In genomic region chr4:575281-576141, GRCh38 we compare ENCODE assay signal across 9 cellular contexts. TPM values are rescaled to one million over a fixed set of nuclear protein-coding genes. Genes with fewer than 3 reads are reported as not detected.
DNase-seq lines count a peak whose midpoint lies in the region; ATAC-seq and TF ChIP-seq lines count a peak whose summit lies in the region.
"Had no signal": no experiment of that assay in that cellular context is flagged by ENCODE, and none has a peak within 500 bp of the region (broad histone marks: within the 10 kb centered on the region; RNA-seq: fewer than 3 reads in every experiment).

No MANE protein-coding gene starts in this region.

- 4% methylated on average over 70 of the region's 127 CpGs; no CpG with 5 or more reads in 1 of the 2 experiments for WGBS in IMR-90 (ENCODE audit: extremely low coverage in 2 of 2, insufficient read length in 1 of 2), 2 experiments

- H3K18ac ChIP-seq in IMR-90 (ENCODE audit: low read depth, low read length) = no peak overlapping the region

- no peak overlapping the region for H4K5ac ChIP-seq in IMR-90 (ENCODE audit: low read depth, low read length)

- in situ Hi-C loops in Caki2 (cut with HindIII; ENCODE audit: low pct_unique_long_range_greater_than_20kb, low sequenced_read_pairs) (no loop called here), IMR-90 (cut with MboI; ENCODE audit: low sequenced_read_pairs) (no loop called here)

- peak; percentile 88 for ATAC-seq in IMR-90 (ENCODE audit: low read depth)
- ATAC-seq in naive thymus-derived CD4-positive, alpha-beta T cell = peak; percentile 37
- no peak for ATAC-seq in HG03175 (IDR thresholded peaks at IDR 0.05; ENCODE audit: unreplicated experiment)

- no peak overlapping the region for H2BK120ac ChIP-seq in IMR-90 (ENCODE audit: low read depth, low read length)

- H3K36me3 ChIP-seq in IMR-90 (ENCODE audit: control insufficient read depth, insufficient read depth, low read length) = no peaks in the 10 kb centered on the region
- H3K36me3 ChIP-seq in naive thymus-derived CD4-positive, alpha-beta T cell (ENCODE audit: control insufficient read depth in 2 of 3, insufficient read depth in 3 of 3, low read length in 3 of 3) = no peaks in the 10 kb centered on the region

- peak overlapping the region in 1 of 10 donors; percentile 23 for H3K4me3 Mint-ChIP-seq in naive thymus-derived CD4-positive, alpha-beta T cell
- H3K4me3 Mint-ChIP-seq: IgD-negative memory B cell had no signal

- peaks cover 0 to 13% (median 4%) of the 10 kb centered on the region in 5 donors for H3K36me3 Mint-ChIP-seq in naive thymus-derived CD4-positive, alpha-beta T cell
- H3K36me3 Mint-ChIP-seq: IgD-negative memory B cell had no signal

- H3K4me3 ChIP-seq in IMR-90 (ENCODE audit: insufficient read depth, low read depth, low read length) = no peak overlapping the region
- no peak overlapping the region for H3K4me3 ChIP-seq in naive thymus-derived CD4-positive, alpha-beta T cell (ENCODE audit: low read length)

- H3K27ac ChIP-seq in IMR-90 (ENCODE audit: insufficient read depth, low read length) = no peak overlapping the region
- no peak overlapping the region for H3K27ac ChIP-seq in naive thymus-derived CD4-positive, alpha-beta T cell (ENCODE audit: low read depth, low read length)

- no peak overlapping the region for H2BK20ac ChIP-seq in IMR-90 (ENCODE audit: low read depth, low read length)

- no peak overlapping the region for H3K4me2 ChIP-seq in IMR-90 (ENCODE audit: low read depth, low read length)

- H3K79me1 ChIP-seq in IMR-90 (ENCODE audit: low read depth in 1 of 2, low read length in 2 of 2) = no peaks in the 10 kb centered on the region

- H3K9me1 ChIP-seq in IMR-90 (ENCODE audit: insufficient read depth, low read length) = no peaks in the 10 kb centered on the region

- dilution Hi-C loops in IMR-90 (cut with HindIII; ENCODE audit: low sequenced_read_pairs, unreplicated experiment) = no loop called here

- H2BK15ac ChIP-seq in IMR-90 (ENCODE audit: low read depth, low read length) = no peak overlapping the region

- no peak overlapping the region for H2AFZ ChIP-seq in IMR-90 (replicated peaks; ENCODE audit: low read length, poor library complexity)

- no peak overlapping the region for H2BK5ac ChIP-seq in IMR-90 (ENCODE audit: low read depth, low read length, poor library complexity, severe bottlenecking)

- H3K9me3 Mint-ChIP-seq in naive thymus-derived CD4-positive, alpha-beta T cell = peaks cover 0 to 24% (median 12%) of the 10 kb centered on the region in 11 donors

- no peak overlapping the region for H4K8ac ChIP-seq in IMR-90 (ENCODE audit: low read depth in 2 of 2, low read length in 2 of 2)

- BruUV-seq in IMR-90 (replicated peaks; lab: Mats Ljungman, UMichigan) = no TSS peak

- TF ChIP-seq RAD21 in IMR-90 (IDR thresholded peaks at IDR 0.05; ENCODE audit: low read length) = no peak

- DNase-seq in Caki2 (ENCODE audit: low read depth) = peak; percentile 4
- DNase-seq in IMR-90 = peak; percentile 44
- DNase-seq in erythroblast (lab: John Stamatoyannopoulos, UW) = peak; percentile 14 to 38
- peak in 1 of 9 donors; percentile 11 for DNase-seq in naive thymus-derived CD4-positive, alpha-beta T cell
- no peak for DNase-seq in glomerular visceral epithelial cell (ENCODE audit: extremely low spot score)
- DNase-seq in kidney glomerular epithelial cell (lab: John Stamatoyannopoulos, UW) = no peak
- no peak for DNase-seq in DMS153 (lab: John Stamatoyannopoulos, UW)

- H3K9me3 ChIP-seq in IMR-90 (ENCODE audit: control insufficient read depth, insufficient read depth, low read length) = 0 out of 2 replicates have a peak, but pooled peaks cover 4% of the 10 kb centered on the region
- peaks cover 0 to 4% (median 0%) of the 10 kb centered on the region in 3 experiments for H3K9me3 ChIP-seq in naive thymus-derived CD4-positive, alpha-beta T cell (ENCODE audit: control insufficient read depth in 2 of 3, low read length in 3 of 3)

- H4K20me1 ChIP-seq in IMR-90 (ENCODE audit: insufficient read depth, low read length) = no peaks in the 10 kb centered on the region

- H3K4me1 ChIP-seq in IMR-90 (ENCODE audit: control insufficient read depth, insufficient read depth, low read length) = no peaks in the 10 kb centered on the region; the same call in 1 of the 2 replicates
- no peaks in the 10 kb centered on the region for H3K4me1 ChIP-seq in naive thymus-derived CD4-positive, alpha-beta T cell (ENCODE audit: control insufficient read depth in 2 of 2, insufficient read depth in 2 of 2, low read length in 2 of 2)

- no peak overlapping the region for H2AK5ac ChIP-seq in IMR-90 (ENCODE audit: low read depth, low read length)

- H3K9ac ChIP-seq in IMR-90 (ENCODE audit: low read depth, low read length) = no peak overlapping the region

- intact Hi-C loops in IMR-90 (cut with micrococcal nuclease) = no loop called here
- intact Hi-C loops in naive thymus-derived CD4-positive, alpha-beta T cell (cut with micrococcal nuclease) = no loop called here

- no peak overlapping the region for H3K27ac Mint-ChIP-seq in naive thymus-derived CD4-positive, alpha-beta T cell
- H3K27ac Mint-ChIP-seq: IgD-negative memory B cell had no signal

- H3K27me3 Mint-ChIP-seq in naive thymus-derived CD4-positive, alpha-beta T cell = peaks cover 53 to 72% (median 68%) of the 10 kb centered on the region in 5 donors

- no peak overlapping the region for H4K91ac ChIP-seq in IMR-90 (ENCODE audit: insufficient read depth, low read depth, low read length)

- TF ChIP-seq CTCF in IMR-90 (conservative IDR thresholded peaks at IDR 0.05; ENCODE audit: low read depth, low read length) = no peak

- CTCF ChIA-PET in IMR-90 (lab: Yijun Ruan, JAX) = no interaction called here
- CTCF ChIA-PET in naive thymus-derived CD4-positive, alpha-beta T cell (lab: Charles Lee) = no interaction called here

- no peak overlapping the region for H3K4ac ChIP-seq in IMR-90 (ENCODE audit: low read depth, low read length)

- H3K27me3 ChIP-seq in IMR-90 (ENCODE audit: control insufficient read depth, insufficient read depth, low read length) = peaks cover 58% of the 10 kb centered on the region
- H3K27me3 ChIP-seq in naive thymus-derived CD4-positive, alpha-beta T cell (ENCODE audit: control insufficient read depth in 2 of 2, insufficient read depth in 2 of 2, low read length in 2 of 2) = peaks cover 0 to 4% of the 10 kb centered on the region in 2 donors

- H3K56ac ChIP-seq in IMR-90 (ENCODE audit: extremely low read depth, insufficient read depth, low read length) = no peak overlapping the region

- TF ChIP-seq POLR2A in IMR-90 (IDR thresholded peaks at IDR 0.05; ENCODE audit: low read depth, low read length) (no peak), erythroblast (IDR thresholded peaks at IDR 0.05; ENCODE audit: low read length) (no peak)

- H2AK9ac ChIP-seq in IMR-90 (replicated peaks; ENCODE audit: low read depth, low read length, poor library complexity) = no peak overlapping the region

- POLR2A ChIA-PET in IMR-90 (lab: Charles Lee; ENCODE audit: unreplicated experiment) = no interaction called here
- POLR2A ChIA-PET in naive thymus-derived CD4-positive, alpha-beta T cell (lab: Charles Lee) = no interaction called here

- H3K14ac ChIP-seq in IMR-90 (replicated peaks; ENCODE audit: low read depth, low read length) = no peak overlapping the region

- peaks cover 5 to 18% (median 13%) of the 10 kb centered on the region in 7 donors for H3K4me1 Mint-ChIP-seq in naive thymus-derived CD4-positive, alpha-beta T cell

- H3K23ac ChIP-seq in IMR-90 (ENCODE audit: low read depth, low read length) = no peak overlapping the region

TF ChIP-seq in IMR-90, 13 proteins besides CTCF, POLR2A, EP300 and RAD21 (continues in another document):
- TF ChIP-seq BHLHE40 (IDR thresholded peaks at IDR 0.05; ENCODE audit: low read depth, low read length) (no peak), ELK1 (IDR thresholded peaks at IDR 0.05; ENCODE audit: borderline replicate concordance, low read depth, low read length) (no peak), USF2 (IDR thresholded peaks at IDR 0.05; ENCODE audit: low read depth, low read length) (no peak), FOS (IDR thresholded peaks at IDR 0.05; ENCODE audit: low read depth, low read length) (no peak), MXI1 (IDR thresholded peaks at IDR 0.05; ENCODE audit: borderline replicate concordance, low read depth, low read length) (no peak), MAZ (IDR thresholded peaks at IDR 0.05; ENCODE audit: borderline replicate concordance, low read depth, low read length) (no peak; the same call in 1 of the 2 replicates), NFE2L2 (IDR thresholded peaks at IDR 0.05; ENCODE audit: low read depth, low read length) (no peak)

RNA-seq across cellular contexts. Expression of gene TMEM271, which starts 0.6 kb away (rescaled TPM):
- not detected in 2 replicates for total RNA-seq in Caki2 (2014; rRNA removed; shearing (Covaris generic); ENCODE audit: low replicate concordance)
- not detected in 2 replicates for total RNA-seq in IMR-90 (2012; rRNA removed)
- not detected in 2 replicates for polyA plus RNA-seq in IMR-90 (2012; rRNA removed)
- polyA plus RNA-seq in IMR-90 (2012; cell fraction: cytosol; rRNA removed) = not detected in 2 replicates
- polyA plus RNA-seq in IMR-90 (2012; cell fraction: nucleus; rRNA removed; ENCODE audit: low replicate concordance) = not detected in 2 replicates
- total RNA-seq in naive thymus-derived CD4-positive, alpha-beta T cell = not detected
- polyA plus RNA-seq in naive thymus-derived CD4-positive, alpha-beta T cell = not detected
- polyA plus RNA-seq: IgD-negative memory B cell had no signal

RNA-seq across cellular contexts. Expression of gene PDE6B, which starts 49.9 kb away (rescaled TPM):
- 7.2 and 9.4 TPM in 2 replicates for total RNA-seq in Caki2 (2014; rRNA removed; shearing (Covaris generic); ENCODE audit: low replicate concordance)
- under 0.01 TPM in 1 of 2 replicates, not detected in the other for total RNA-seq in IMR-90 (2012; rRNA removed)
- polyA plus RNA-seq in IMR-90 (2012; rRNA removed) = not detected in 2 replicates
- 0.10 TPM in 1 of 2 replicates, not detected in the other for polyA plus RNA-seq in IMR-90 (2012; cell fraction: cytosol; rRNA removed)
- 0.02 and 0.13 TPM in 2 replicates for polyA plus RNA-seq in IMR-90 (2012; cell fraction: nucleus; rRNA removed; ENCODE audit: low replicate concordance)
- 10 to 100 TPM; 13.7 to 20.1 (median 18.3) TPM for total RNA-seq in naive thymus-derived CD4-positive, alpha-beta T cell
- 10 to 100 TPM; 21.9 to 28.3 TPM for polyA plus RNA-seq in naive thymus-derived CD4-positive, alpha-beta T cell

Comparison
In these comparisons a context has a peak if more than half of its experiments do, and no peak if none do; other contexts are left out.
1. DNase-seq: peak in Caki2 (single experiment), IMR-90 (single experiment) and erythroblast (2 of 2); none in glomerular visceral epithelial cell (single experiment), kidney glomerular epithelial cell (single experiment) and DMS153 (single experiment).